ENCODE assay signal across 8 cellular contexts in the genomic region with DNA sequence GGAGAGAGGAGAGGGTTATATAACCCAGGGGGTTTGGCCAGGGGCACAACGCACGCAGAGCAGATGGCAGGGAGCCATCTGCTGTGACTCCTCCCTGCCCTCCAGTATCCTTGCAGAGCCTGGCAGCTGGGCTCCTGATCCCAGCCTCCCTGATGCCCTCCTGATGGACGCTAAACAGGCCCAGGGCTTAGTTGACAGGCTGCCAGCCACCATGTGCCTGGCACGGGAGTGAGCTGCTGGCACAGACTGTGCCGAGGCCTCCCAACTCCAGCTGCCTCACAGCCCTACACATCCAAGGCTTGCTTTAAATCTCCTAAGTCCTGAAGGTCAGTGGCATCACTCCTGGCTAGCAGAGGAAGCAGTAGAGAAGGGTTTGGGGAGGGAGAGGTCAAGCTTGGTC. TPM values are rescaled to one million over a fixed set of nuclear protein-coding genes. Genes with fewer than 3 reads are reported as not detected.
DNase-seq lines count a peak whose midpoint lies in the region; ATAC-seq and TF ChIP-seq lines count a peak whose summit lies in the region.

No MANE protein-coding gene starts in this region.

- H3K4me3 ChIP-seq in HUES64 (ENCODE audit: low read length), result peak overlapping the region; percentile 72; the same call in 1 of the 2 replicates
- H3K4me3 ChIP-seq in WI38 (ENCODE audit: low read depth, low read length), result peak overlapping the region; percentile 87
- H3K4me3 ChIP-seq in rectal smooth muscle tissue (ENCODE audit: low read length), result peak overlapping the region; percentile 98

- no peak overlapping the region for H3K27ac ChIP-seq in HUES64 (ENCODE audit: low read depth, low read length)
- peak overlapping the region; percentile 100 for H3K27ac ChIP-seq in rectal smooth muscle tissue (ENCODE audit: low read depth, low read length)

- ATAC-seq in Right ventricle myocardium superior (ENCODE audit: poor library complexity), result peak; percentile 66
- no peak for ATAC-seq in HG02981 (IDR thresholded peaks at IDR 0.05; ENCODE audit: unreplicated experiment)

- H3K4me1 ChIP-seq in HUES64 (ENCODE audit: insufficient read depth, low read length) (peaks cover 9% of the 10 kb centered on the region; the same call in 1 of the 2 replicates), rectal smooth muscle tissue (ENCODE audit: control insufficient read depth, insufficient read depth, low read length) (peaks cover 23% of the 10 kb centered on the region)

- no peak for TF ChIP-seq CTCF in WI38 (IDR thresholded peaks at IDR 0.05; ENCODE audit: low read depth, low read length)

- peaks cover 40% of the 10 kb centered on the region for H3K36me3 ChIP-seq in HUES64 (ENCODE audit: insufficient read depth, low read length)
- peaks cover 31% of the 10 kb centered on the region for H3K36me3 ChIP-seq in rectal smooth muscle tissue (ENCODE audit: control insufficient read depth, insufficient read depth, low read length)

- DNase-seq in Right ventricle myocardium superior (peak; percentile 89), EL (no peak), mesenteric fat pad (ENCODE audit: low spot score) (no peak)
- no peak for DNase-seq in activated CD4-positive, alpha-beta T cell treated with anti-CD3 and anti-CD28 coated beads for 4 hours

- 93% methylated on average over 5 of the region's 5 CpGs for WGBS in HUES64

- H3K9ac ChIP-seq in HUES64 (ENCODE audit: low read depth, low read length) (0 out of 2 replicates have a peak overlapping the region, but pooled peaks have one; percentile 88), rectal smooth muscle tissue (ENCODE audit: low read length) (no peak overlapping the region)

- H3K27me3 ChIP-seq in HUES64 (ENCODE audit: insufficient read depth, low read length) (no peaks in the 10 kb centered on the region), rectal smooth muscle tissue (ENCODE audit: control insufficient read depth, insufficient read depth, low read length) (no peaks in the 10 kb centered on the region)

- intact Hi-C loops in Right ventricle myocardium superior (cut with DNase I), result no loop called here

- 0 out of 2 replicates have a peak, but pooled peaks cover 2% of the 10 kb centered on the region for H3K9me3 ChIP-seq in HUES64 (ENCODE audit: insufficient read depth, low read depth, low read length)

RNA-seq across cellular contexts. Expression of a gene that starts 16.7 kb away (rescaled TPM):
- 10.4 TPM for polyA plus RNA-seq in HUES64 (2013, experiment 1 of 2)
- polyA plus RNA-seq in HUES64 (2013, experiment 2 of 2), result 11.2 TPM
- 15.9 TPM for total RNA-seq in Right ventricle myocardium superior
- 38.6 TPM for total RNA-seq in mesenteric fat pad

RNA-seq across cellular contexts. Expression of a gene that starts 41.9 kb away (rescaled TPM):
- not detected for polyA plus RNA-seq in HUES64 (2013, experiment 1 of 2)
- not detected for polyA plus RNA-seq in HUES64 (2013, experiment 2 of 2)
- total RNA-seq in Right ventricle myocardium superior, result not detected
- not detected for total RNA-seq in mesenteric fat pad
